ENCODE assay signal across 14 cellular contexts in the genomic region with DNA sequence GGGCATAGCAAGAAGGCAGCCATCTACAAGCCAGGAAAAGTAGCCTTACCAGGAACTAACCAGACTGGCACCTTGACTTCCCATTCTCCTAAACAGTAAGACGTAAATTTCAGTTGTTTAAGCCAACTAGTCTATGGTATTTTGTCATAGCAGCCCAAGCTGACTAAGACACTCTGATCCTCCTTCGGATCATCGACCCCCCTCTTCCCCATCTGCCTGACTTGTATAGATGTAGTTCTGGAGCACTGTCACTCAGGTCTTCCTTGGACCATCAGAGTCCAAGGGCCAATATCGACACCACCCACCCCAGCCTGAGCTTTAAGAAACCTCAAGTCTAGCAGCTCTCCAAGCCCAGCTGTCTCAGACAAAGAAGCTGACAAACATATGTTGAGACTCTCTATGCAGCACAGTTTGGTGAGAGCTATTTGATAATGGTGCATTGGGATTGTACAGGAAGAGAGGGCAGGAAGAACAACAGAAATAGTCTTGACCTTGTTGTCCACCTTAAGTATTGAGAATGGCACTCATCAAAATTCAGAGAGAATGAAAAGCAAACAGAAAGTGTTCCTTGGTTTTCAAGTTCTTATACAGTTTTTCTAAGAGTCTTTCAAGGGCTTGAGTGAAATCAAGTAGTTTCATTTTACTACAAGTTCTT.
DNase-seq lines count a peak whose midpoint lies in the region; ATAC-seq and TF ChIP-seq lines count a peak whose summit lies in the region.
"Had no signal": no experiment of that assay in that cellular context is flagged by ENCODE, and none has a peak within 500 bp of the region (broad histone marks: within the 10 kb centered on the region; RNA-seq: fewer than 3 reads in every experiment).

No MANE protein-coding gene starts in this region.

- no peaks in the 10 kb centered on the region for H3K27me3 ChIP-seq in stomach smooth muscle (ENCODE audit: control insufficient read depth in 1 of 2, insufficient read depth in 2 of 2, low read length in 2 of 2)
- H3K27me3 ChIP-seq: gastrocnemius medialis, MG63 had no signal

- no peak overlapping the region for H3K9ac ChIP-seq in stomach smooth muscle (ENCODE audit: low read length in 2 of 2)

- TF ChIP-seq CTCF in MCF 10A (IDR thresholded peaks at IDR 0.05; ENCODE audit: unreplicated experiment) = no peak
- no peak for TF ChIP-seq CTCF in lower leg skin (IDR thresholded peaks at IDR 0.05)

- no peak overlapping the region for H3K4me3 ChIP-seq in stomach smooth muscle (ENCODE audit: low read length in 2 of 2)
- no peak overlapping the region for H3K4me3 ChIP-seq in lower leg skin (ENCODE audit: low read depth, poor library complexity, severe bottlenecking)
- H3K4me3 ChIP-seq: coronary artery, gastrocnemius medialis, MG63 had no signal

- H3K27me3 Mint-ChIP-seq in MCF 10A (ENCODE audit: insufficient read depth, unreplicated experiment) = no peaks in the 10 kb centered on the region
- peaks cover 5% of the 10 kb centered on the region for H3K27me3 Mint-ChIP-seq in activated T-helper 1 cell treated with anti-CD3 and anti-CD28 coated beads, Interleukin-12 subunit alpha, Interleukin-12 subunit beta, Interleukin-2, Interleukin-4 antibody, amounts not matched to agents 30 ng/mL and 10 ng/mL and 1 ng/mL, durations not matched to agents 14 hours and 24 hours and 36 hours (ENCODE audit: insufficient read depth)

- H3K4me3 Mint-ChIP-seq in MCF 10A (ENCODE audit: unreplicated experiment) = no peak overlapping the region
- no peak overlapping the region for H3K4me3 Mint-ChIP-seq in activated T-helper 1 cell treated with anti-CD3 and anti-CD28 coated beads, Interleukin-12 subunit alpha, Interleukin-12 subunit beta, Interleukin-2, Interleukin-4 antibody, amounts not matched to agents 30 ng/mL and 10 ng/mL and 1 ng/mL, durations not matched to agents 14 hours and 24 hours and 36 hours
- H3K4me3 Mint-ChIP-seq: activated B cell treated with CpG ODN at 0.5 μM for 24 hours had no signal

- ATAC-seq in GM19395 (IDR thresholded peaks at IDR 0.05; ENCODE audit: unreplicated experiment) (peak; percentile 40), HG03039 (IDR thresholded peaks at IDR 0.05; ENCODE audit: unreplicated experiment) (peak; percentile 12)
- ATAC-seq: gastrocnemius medialis, left ventricle myocardium superior had no signal

- H3K36me3 Mint-ChIP-seq in MCF 10A (ENCODE audit: insufficient read depth, unreplicated experiment) = no peaks in the 10 kb centered on the region
- no peaks in the 10 kb centered on the region for H3K36me3 Mint-ChIP-seq in activated T-helper 1 cell treated with anti-CD3 and anti-CD28 coated beads, Interleukin-12 subunit alpha, Interleukin-12 subunit beta, Interleukin-2, Interleukin-4 antibody, amounts not matched to agents 30 ng/mL and 10 ng/mL and 1 ng/mL, durations not matched to agents 14 hours and 24 hours and 36 hours (ENCODE audit: low read depth)

- 46 to 49% methylated on average over 4 of the region's 4 CpGs for WGBS in lower leg skin, 2 donors

- H3K9me3 Mint-ChIP-seq in MCF 10A (ENCODE audit: unreplicated experiment) = no peaks in the 10 kb centered on the region
- no peaks in the 10 kb centered on the region for H3K9me3 Mint-ChIP-seq in activated T-helper 1 cell treated with anti-CD3 and anti-CD28 coated beads, Interleukin-12 subunit alpha, Interleukin-12 subunit beta, Interleukin-2, Interleukin-4 antibody, amounts not matched to agents 30 ng/mL and 10 ng/mL and 1 ng/mL, durations not matched to agents 14 hours and 24 hours and 36 hours
- H3K9me3 Mint-ChIP-seq: activated B cell treated with CpG ODN at 0.5 μM for 24 hours had no signal

- POLR2A ChIA-PET in MCF 10A (lab: Yijun Ruan, JAX) = interaction anchor here (0.7 kb wide), 1 partner anchor 55 kb away, joined by 3 read pairs; no protein-coding TSS in a partner anchor

- H3K9me3 ChIP-seq in stomach smooth muscle (ENCODE audit: control insufficient read depth in 2 of 2, low read length in 2 of 2) = no peaks in the 10 kb centered on the region
- H3K9me3 ChIP-seq: gastrocnemius medialis had no signal

- no peak for TF ChIP-seq POLR2A in lower leg skin (IDR thresholded peaks at IDR 0.05)

- DNase-seq in MCF 10A (ENCODE audit: unreplicated experiment) = no peak
- no peak for DNase-seq in HT-29 (ENCODE audit: low spot score)
- no peak for DNase-seq in NCI-H82 treated with DMSO at 0.1 percent for 48 hours (lab: John Stamatoyannopoulos, UW; ENCODE audit: unreplicated experiment)
- DNase-seq in activated T-helper 1 cell treated with anti-CD3 and anti-CD28 coated beads, Interleukin-12 subunit alpha, Interleukin-12 subunit beta, Interleukin-2, Interleukin-4 antibody, amounts not matched to agents 30 ng/mL and 10 ng/mL and 1 ng/mL, durations not matched to agents 14 hours and 24 hours and 36 hours (ENCODE audit: low spot score) = no peak
- no peak for DNase-seq in lower leg skin (ENCODE audit: low spot score in 2 of 2)
- DNase-seq: activated B cell treated with CpG ODN at 0.5 μM for 24 hours, gastrocnemius medialis, left ventricle myocardium superior, Right ventricle myocardium superior had no signal

- intact Hi-C loops in MCF 10A (cut with micrococcal nuclease) = no loop called here
- intact Hi-C loops in activated T-helper 1 cell treated with anti-CD3 and anti-CD28 coated beads, Interleukin-12 subunit alpha, Interleukin-12 subunit beta, Interleukin-2, Interleukin-4 antibody, amounts not matched to agents 30 ng/mL and 10 ng/mL and 1 ng/mL, durations not matched to agents 14 hours and 24 hours and 36 hours (cut with micrococcal nuclease) = loop anchor here (2.0 kb wide), 1 partner anchor 35 kb away; no protein-coding TSS in a partner anchor
- intact Hi-C loops in lower leg skin (cut with DNase I; ENCODE audit: low total_unique reads) = no loop called here

- H3K4me1 Mint-ChIP-seq in MCF 10A (ENCODE audit: insufficient read depth, unreplicated experiment) = peaks cover 31% of the 10 kb centered on the region
- H3K4me1 Mint-ChIP-seq in activated T-helper 1 cell treated with anti-CD3 and anti-CD28 coated beads, Interleukin-12 subunit alpha, Interleukin-12 subunit beta, Interleukin-2, Interleukin-4 antibody, amounts not matched to agents 30 ng/mL and 10 ng/mL and 1 ng/mL, durations not matched to agents 14 hours and 24 hours and 36 hours (ENCODE audit: low read depth) = peaks cover 5% of the 10 kb centered on the region
- H3K4me1 Mint-ChIP-seq: activated B cell treated with CpG ODN at 0.5 μM for 24 hours had no signal

- BruUV-seq in MCF 10A (replicated peaks; lab: Mats Ljungman, UMichigan) = no TSS peak

- H3K27ac ChIP-seq in stomach smooth muscle (ENCODE audit: low read length) = peak overlapping the region; percentile 18
- H3K27ac ChIP-seq: gastrocnemius medialis had no signal

- no peaks in the 10 kb centered on the region for H3K36me3 ChIP-seq in stomach smooth muscle (ENCODE audit: control insufficient read depth in 2 of 2, insufficient read depth in 2 of 2, low read length in 2 of 2)
- H3K36me3 ChIP-seq: gastrocnemius medialis, MG63 had no signal

- H3K27ac Mint-ChIP-seq in MCF 10A (ENCODE audit: low read depth, unreplicated experiment) = peak overlapping the region; percentile 18
- no peak overlapping the region for H3K27ac Mint-ChIP-seq in activated T-helper 1 cell treated with anti-CD3 and anti-CD28 coated beads, Interleukin-12 subunit alpha, Interleukin-12 subunit beta, Interleukin-2, Interleukin-4 antibody, amounts not matched to agents 30 ng/mL and 10 ng/mL and 1 ng/mL, durations not matched to agents 14 hours and 24 hours and 36 hours
- H3K27ac Mint-ChIP-seq: activated B cell treated with CpG ODN at 0.5 μM for 24 hours had no signal

- peaks cover 23% of the 10 kb centered on the region for H3K4me1 ChIP-seq in stomach smooth muscle (ENCODE audit: control insufficient read depth, insufficient read depth, low read length)
- H3K4me1 ChIP-seq: gastrocnemius medialis had no signal

- CTCF ChIA-PET in MCF 10A (lab: Yijun Ruan, JAX) = interaction anchor here (1.0 kb wide), 1 partner anchor 11 kb away, joined by 5 read pairs; no protein-coding TSS in a partner anchor
